2 cellular contexts compared by ENCODE assay signal in the genomic region with DNA sequence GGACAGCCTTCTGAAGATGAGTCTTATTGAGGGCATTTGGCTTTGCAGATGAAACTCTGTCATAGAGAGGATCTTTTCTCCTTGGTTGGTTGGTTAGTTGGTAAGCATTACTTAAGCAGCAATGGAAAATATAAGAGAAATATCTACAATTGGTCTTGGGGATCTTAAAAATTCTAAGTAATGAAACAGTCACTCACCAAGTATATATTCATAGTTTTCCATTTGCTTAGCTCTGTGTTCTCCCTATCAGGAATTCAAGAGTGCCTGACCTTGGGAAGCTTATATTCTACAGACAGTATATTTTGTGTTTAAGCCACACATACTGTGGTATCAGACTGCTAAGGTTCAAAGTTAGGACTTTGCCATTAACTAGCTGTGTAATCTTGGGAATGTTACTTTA.
TF ChIP-seq lines count a peak whose summit lies in the region.

A gene (minus strand): TSS at position 101 of the 400 bp plus-strand sequence. CDS start 191 bp downstream, outside the sequence.

TF ChIP-seq in IMR-90, 13 proteins besides CTCF, POLR2A, EP300 and RAD21:
- TF ChIP-seq CHD1 (IDR thresholded peaks at IDR 0.05; ENCODE audit: low read depth, low read length) = no peak
- TF ChIP-seq, protein P1, sequence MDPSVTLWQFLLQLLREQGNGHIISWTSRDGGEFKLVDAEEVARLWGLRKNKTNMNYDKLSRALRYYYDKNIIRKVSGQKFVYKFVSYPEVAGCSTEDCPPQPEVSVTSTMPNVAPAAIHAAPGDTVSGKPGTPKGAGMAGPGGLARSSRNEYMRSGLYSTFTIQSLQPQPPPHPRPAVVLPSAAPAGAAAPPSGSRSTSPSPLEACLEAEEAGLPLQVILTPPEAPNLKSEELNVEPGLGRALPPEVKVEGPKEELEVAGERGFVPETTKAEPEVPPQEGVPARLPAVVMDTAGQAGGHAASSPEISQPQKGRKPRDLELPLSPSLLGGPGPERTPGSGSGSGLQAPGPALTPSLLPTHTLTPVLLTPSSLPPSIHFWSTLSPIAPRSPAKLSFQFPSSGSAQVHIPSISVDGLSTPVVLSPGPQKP (IDR thresholded peaks at IDR 0.05; ENCODE audit: borderline replicate concordance, low read depth, low read length) = no peak
- no peak for TF ChIP-seq MAFK (IDR thresholded peaks at IDR 0.05; ENCODE audit: low read depth, low read length)
- TF ChIP-seq RFX5 (IDR thresholded peaks at IDR 0.05; ENCODE audit: low read depth, low read length) = no peak
- no peak for TF ChIP-seq MAZ (IDR thresholded peaks at IDR 0.05; ENCODE audit: borderline replicate concordance, low read depth, low read length)
- no peak for TF ChIP-seq RCOR1 (IDR thresholded peaks at IDR 0.05; ENCODE audit: insufficient replicate concordance, low read length)
- no peak for TF ChIP-seq NFE2L2 (IDR thresholded peaks at IDR 0.05; ENCODE audit: low read depth, low read length)
- TF ChIP-seq CEBPB (IDR thresholded peaks at IDR 0.05; ENCODE audit: low read depth, low read length) = no peak
- TF ChIP-seq, protein P2, sequence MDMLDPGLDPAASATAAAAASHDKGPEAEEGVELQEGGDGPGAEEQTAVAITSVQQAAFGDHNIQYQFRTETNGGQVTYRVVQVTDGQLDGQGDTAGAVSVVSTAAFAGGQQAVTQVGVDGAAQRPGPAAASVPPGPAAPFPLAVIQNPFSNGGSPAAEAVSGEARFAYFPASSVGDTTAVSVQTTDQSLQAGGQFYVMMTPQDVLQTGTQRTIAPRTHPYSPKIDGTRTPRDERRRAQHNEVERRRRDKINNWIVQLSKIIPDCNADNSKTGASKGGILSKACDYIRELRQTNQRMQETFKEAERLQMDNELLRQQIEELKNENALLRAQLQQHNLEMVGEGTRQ (IDR thresholded peaks at IDR 0.05; ENCODE audit: low read depth, low read length) = no peak
- TF ChIP-seq BHLHE40 (IDR thresholded peaks at IDR 0.05; ENCODE audit: low read depth, low read length) = no peak
- no peak for TF ChIP-seq FOS (IDR thresholded peaks at IDR 0.05; ENCODE audit: low read depth, low read length)
- TF ChIP-seq MXI1 (IDR thresholded peaks at IDR 0.05; ENCODE audit: borderline replicate concordance, low read depth, low read length) = no peak
- TF ChIP-seq SMC3 (IDR thresholded peaks at IDR 0.05; ENCODE audit: low read depth, low read length) = no peak

TF ChIP-seq in K562, 482 proteins besides CTCF, POLR2A, EP300 and RAD21:
- no peak for TF ChIP-seq HIVEP1 (CRISPR knock-in tag; IDR thresholded peaks at IDR 0.05)
- TF ChIP-seq NCOA1 (IDR thresholded peaks at IDR 0.05; ENCODE audit: low read depth) = no peak
- TF ChIP-seq, protein P3, sequence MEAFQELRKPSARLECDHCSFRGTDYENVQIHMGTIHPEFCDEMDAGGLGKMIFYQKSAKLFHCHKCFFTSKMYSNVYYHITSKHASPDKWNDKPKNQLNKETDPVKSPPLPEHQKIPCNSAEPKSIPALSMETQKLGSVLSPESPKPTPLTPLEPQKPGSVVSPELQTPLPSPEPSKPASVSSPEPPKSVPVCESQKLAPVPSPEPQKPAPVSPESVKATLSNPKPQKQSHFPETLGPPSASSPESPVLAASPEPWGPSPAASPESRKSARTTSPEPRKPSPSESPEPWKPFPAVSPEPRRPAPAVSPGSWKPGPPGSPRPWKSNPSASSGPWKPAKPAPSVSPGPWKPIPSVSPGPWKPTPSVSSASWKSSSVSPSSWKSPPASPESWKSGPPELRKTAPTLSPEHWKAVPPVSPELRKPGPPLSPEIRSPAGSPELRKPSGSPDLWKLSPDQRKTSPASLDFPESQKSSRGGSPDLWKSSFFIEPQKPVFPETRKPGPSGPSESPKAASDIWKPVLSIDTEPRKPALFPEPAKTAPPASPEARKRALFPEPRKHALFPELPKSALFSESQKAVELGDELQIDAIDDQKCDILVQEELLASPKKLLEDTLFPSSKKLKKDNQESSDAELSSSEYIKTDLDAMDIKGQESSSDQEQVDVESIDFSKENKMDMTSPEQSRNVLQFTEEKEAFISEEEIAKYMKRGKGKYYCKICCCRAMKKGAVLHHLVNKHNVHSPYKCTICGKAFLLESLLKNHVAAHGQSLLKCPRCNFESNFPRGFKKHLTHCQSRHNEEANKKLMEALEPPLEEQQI (IDR thresholded peaks at IDR 0.05) = no peak
- no peak for TF ChIP-seq EP400 (IDR thresholded peaks at IDR 0.05)
- TF ChIP-seq SETDB1 (IDR thresholded peaks at IDR 0.05; ENCODE audit: low read length) = no peak
- no peak for TF ChIP-seq SMARCA5 (IDR thresholded peaks at IDR 0.05)
- TF ChIP-seq ZNF785 (CRISPR knock-in tag; IDR thresholded peaks at IDR 0.05) = no peak
- no peak for TF ChIP-seq LEF1 (IDR thresholded peaks at IDR 0.05)
- TF ChIP-seq ZNF282 (CRISPR knock-in tag; IDR thresholded peaks at IDR 0.05) = no peak
TF ChIP-seq in K562: peak in this region for 0.
